10 cellular contexts compared by ENCODE assay signal in genomic region chr12:65695077-65695865, GRCh38.
DNase-seq lines count a peak whose midpoint lies in the region; ATAC-seq, FAIRE-seq and TF ChIP-seq lines count a peak whose summit lies in the region.
"Had no signal": no experiment of that assay in that cellular context is flagged by ENCODE, and none has a peak within 500 bp of the region (broad histone marks: within the 10 kb centered on the region; RNA-seq: fewer than 3 reads in every experiment).

No MANE protein-coding gene starts in this region.

- FAIRE-seq in urothelium cell line (lab: Jason Lieb, UNC), result no peak

- DNase-seq in heart left ventricle, result peak in 4 of 5 donors; percentile 26 to 70 (median 44)
- DNase-seq in Right ventricle myocardium inferior (ENCODE audit: missing footprints), result no peak
- DNase-seq in amniotic stem cell (lab: John Stamatoyannopoulos, UW), result peak; percentile 72
- peak; percentile 97 for DNase-seq in kidney glomerular epithelial cell (lab: John Stamatoyannopoulos, UW)
- DNase-seq in urothelium cell line (ENCODE audit: low spot score), result peak; percentile 82
- no peak for DNase-seq in KG1 (lab: John Stamatoyannopoulos, UW)
- DNase-seq: activated CD8-positive, alpha-beta memory T cell treated with anti-CD3 and anti-CD28 coated beads, Interleukin-2, amount 50 U/mL, for 4 hours; NCI-H1930 had no signal

- no peaks in the 10 kb centered on the region for H3K36me3 ChIP-seq in heart left ventricle

- intact Hi-C loops in heart left ventricle (cut with DNase I) (no loop called here), Right ventricle myocardium inferior (cut with DNase I) (no loop called here)

- no peaks in the 10 kb centered on the region for H3K9me3 ChIP-seq in heart left ventricle

- H3K4me3 ChIP-seq in heart left ventricle, result no peak overlapping the region

- ATAC-seq in heart left ventricle, result peak in 2 of 4 donors; percentile 51 to 83
- ATAC-seq in Right ventricle myocardium inferior, result no peak
- ATAC-seq in HG02885 (IDR thresholded peaks at IDR 0.05; ENCODE audit: poor library complexity, unreplicated experiment), result no peak
- ATAC-seq in GM21423 (IDR thresholded peaks at IDR 0.05; ENCODE audit: unreplicated experiment), result no peak

- no peak for TF ChIP-seq POLR2A in heart left ventricle (IDR thresholded peaks at IDR 0.05)

- H3K27ac ChIP-seq in heart left ventricle, result peak overlapping the region in 1 of 12 donors; percentile 13

- TF ChIP-seq CTCF in heart left ventricle (IDR thresholded peaks at IDR 0.05), result no peak

- H3K4me1 ChIP-seq in heart left ventricle, result no peaks in the 10 kb centered on the region

- H3K27me3 ChIP-seq in heart left ventricle, result no peaks in the 10 kb centered on the region

- WGBS in heart left ventricle, 4 donors, result 31 to 42% (median 39%) methylated on average over 4 of the region's 4 CpGs

Comparison
In these comparisons a context has a peak if more than half of its experiments do, and no peak if none do; other contexts are left out.
1. DNase-seq: peak in heart left ventricle (4 of 5), amniotic stem cell (single experiment), kidney glomerular epithelial cell (single experiment) and urothelium cell line (single experiment); none in Right ventricle myocardium inferior (single experiment) and KG1 (single experiment).